In the genomic region with DNA sequence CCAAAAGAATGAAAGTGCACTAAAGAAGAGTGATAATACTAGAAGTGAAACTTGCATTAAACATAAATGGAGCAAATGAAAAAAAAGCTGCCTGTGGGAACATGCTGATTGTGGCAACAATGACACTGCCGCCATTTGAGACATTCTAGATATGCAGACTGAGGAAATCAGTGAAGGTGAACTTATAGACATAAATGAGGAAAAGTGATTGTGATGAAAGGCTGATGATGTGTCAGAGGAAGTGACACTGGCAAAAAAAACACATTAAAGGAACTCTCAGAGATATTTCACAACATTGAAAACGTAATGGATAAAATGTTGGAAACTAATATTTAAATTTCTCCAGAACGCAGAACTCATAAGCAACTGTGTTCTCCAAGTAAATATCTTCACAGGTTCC, we compare ENCODE assay signal across 1 cellular context.
TF ChIP-seq lines count a peak whose summit lies in the region.

No MANE protein-coding gene starts in this region.

TF ChIP-seq in GM23338, 12 proteins besides CTCF, POLR2A, EP300 and RAD21 (continued from another document):
- TF ChIP-seq, protein P1, sequence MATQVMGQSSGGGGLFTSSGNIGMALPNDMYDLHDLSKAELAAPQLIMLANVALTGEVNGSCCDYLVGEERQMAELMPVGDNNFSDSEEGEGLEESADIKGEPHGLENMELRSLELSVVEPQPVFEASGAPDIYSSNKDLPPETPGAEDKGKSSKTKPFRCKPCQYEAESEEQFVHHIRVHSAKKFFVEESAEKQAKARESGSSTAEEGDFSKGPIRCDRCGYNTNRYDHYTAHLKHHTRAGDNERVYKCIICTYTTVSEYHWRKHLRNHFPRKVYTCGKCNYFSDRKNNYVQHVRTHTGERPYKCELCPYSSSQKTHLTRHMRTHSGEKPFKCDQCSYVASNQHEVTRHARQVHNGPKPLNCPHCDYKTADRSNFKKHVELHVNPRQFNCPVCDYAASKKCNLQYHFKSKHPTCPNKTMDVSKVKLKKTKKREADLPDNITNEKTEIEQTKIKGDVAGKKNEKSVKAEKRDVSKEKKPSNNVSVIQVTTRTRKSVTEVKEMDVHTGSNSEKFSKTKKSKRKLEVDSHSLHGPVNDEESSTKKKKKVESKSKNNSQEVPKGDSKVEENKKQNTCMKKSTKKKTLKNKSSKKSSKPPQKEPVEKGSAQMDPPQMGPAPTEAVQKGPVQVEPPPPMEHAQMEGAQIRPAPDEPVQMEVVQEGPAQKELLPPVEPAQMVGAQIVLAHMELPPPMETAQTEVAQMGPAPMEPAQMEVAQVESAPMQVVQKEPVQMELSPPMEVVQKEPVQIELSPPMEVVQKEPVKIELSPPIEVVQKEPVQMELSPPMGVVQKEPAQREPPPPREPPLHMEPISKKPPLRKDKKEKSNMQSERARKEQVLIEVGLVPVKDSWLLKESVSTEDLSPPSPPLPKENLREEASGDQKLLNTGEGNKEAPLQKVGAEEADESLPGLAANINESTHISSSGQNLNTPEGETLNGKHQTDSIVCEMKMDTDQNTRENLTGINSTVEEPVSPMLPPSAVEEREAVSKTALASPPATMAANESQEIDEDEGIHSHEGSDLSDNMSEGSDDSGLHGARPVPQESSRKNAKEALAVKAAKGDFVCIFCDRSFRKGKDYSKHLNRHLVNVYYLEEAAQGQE (IDR thresholded peaks at IDR 0.05; ENCODE audit: unreplicated experiment) = no peak
- TF ChIP-seq, protein P2, sequence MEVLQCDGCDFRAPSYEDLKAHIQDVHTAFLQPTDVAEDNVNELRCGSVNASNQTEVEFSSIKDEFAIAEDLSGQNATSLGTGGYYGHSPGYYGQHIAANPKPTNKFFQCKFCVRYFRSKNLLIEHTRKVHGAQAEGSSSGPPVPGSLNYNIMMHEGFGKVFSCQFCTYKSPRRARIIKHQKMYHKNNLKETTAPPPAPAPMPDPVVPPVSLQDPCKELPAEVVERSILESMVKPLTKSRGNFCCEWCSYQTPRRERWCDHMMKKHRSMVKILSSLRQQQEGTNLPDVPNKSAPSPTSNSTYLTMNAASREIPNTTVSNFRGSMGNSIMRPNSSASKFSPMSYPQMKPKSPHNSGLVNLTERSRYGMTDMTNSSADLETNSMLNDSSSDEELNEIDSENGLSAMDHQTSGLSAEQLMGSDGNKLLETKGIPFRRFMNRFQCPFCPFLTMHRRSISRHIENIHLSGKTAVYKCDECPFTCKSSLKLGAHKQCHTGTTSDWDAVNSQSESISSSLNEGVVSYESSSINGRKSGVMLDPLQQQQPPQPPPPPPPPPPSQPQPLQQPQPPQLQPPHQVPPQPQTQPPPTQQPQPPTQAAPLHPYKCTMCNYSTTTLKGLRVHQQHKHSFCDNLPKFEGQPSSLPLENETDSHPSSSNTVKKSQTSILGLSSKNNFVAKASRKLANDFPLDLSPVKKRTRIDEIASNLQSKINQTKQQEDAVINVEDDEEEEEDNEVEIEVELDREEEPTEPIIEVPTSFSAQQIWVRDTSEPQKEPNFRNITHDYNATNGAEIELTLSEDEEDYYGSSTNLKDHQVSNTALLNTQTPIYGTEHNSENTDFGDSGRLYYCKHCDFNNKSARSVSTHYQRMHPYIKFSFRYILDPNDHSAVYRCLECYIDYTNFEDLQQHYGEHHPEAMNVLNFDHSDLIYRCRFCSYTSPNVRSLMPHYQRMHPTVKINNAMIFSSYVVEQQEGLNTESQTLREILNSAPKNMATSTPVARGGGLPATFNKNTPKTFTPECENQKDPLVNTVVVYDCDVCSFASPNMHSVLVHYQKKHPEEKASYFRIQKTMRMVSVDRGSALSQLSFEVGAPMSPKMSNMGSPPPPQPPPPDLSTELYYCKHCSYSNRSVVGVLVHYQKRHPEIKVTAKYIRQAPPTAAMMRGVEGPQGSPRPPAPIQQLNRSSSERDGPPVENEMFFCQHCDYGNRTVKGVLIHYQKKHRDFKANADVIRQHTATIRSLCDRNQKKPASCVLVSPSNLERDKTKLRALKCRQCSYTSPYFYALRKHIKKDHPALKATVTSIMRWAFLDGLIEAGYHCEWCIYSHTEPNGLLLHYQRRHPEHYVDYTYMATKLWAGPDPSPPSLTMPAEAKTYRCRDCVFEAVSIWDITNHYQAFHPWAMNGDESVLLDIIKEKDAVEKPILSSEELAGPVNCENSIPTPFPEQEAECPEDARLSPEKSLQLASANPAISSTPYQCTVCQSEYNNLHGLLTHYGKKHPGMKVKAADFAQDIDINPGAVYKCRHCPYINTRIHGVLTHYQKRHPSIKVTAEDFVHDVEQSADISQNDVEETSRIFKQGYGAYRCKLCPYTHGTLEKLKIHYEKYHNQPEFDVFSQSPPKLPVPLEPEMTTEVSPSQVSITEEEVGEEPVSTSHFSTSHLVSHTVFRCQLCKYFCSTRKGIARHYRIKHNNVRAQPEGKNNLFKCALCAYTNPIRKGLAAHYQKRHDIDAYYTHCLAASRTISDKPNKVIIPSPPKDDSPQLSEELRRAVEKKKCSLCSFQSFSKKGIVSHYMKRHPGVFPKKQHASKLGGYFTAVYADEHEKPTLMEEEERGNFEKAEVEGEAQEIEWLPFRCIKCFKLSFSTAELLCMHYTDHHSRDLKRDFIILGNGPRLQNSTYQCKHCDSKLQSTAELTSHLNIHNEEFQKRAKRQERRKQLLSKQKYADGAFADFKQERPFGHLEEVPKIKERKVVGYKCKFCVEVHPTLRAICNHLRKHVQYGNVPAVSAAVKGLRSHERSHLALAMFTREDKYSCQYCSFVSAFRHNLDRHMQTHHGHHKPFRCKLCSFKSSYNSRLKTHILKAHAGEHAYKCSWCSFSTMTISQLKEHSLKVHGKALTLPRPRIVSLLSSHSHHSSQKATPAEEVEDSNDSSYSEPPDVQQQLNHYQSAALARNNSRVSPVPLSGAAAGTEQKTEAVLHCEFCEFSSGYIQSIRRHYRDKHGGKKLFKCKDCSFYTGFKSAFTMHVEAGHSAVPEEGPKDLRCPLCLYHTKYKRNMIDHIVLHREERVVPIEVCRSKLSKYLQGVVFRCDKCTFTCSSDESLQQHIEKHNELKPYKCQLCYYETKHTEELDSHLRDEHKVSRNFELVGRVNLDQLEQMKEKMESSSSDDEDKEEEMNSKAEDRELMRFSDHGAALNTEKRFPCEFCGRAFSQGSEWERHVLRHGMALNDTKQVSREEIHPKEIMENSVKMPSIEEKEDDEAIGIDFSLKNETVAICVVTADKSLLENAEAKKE (CRISPR knock-in tag; IDR thresholded peaks at IDR 0.05) = no peak
- TF ChIP-seq POLR2AphosphoS5 (IDR thresholded peaks at IDR 0.05; ENCODE audit: low read depth) (no peak), NANOG (IDR thresholded peaks at IDR 0.05; ENCODE audit: borderline replicate concordance) (no peak), EZH2phosphoT487 (IDR thresholded peaks at IDR 0.05; ENCODE audit: unreplicated experiment) (no peak), STAT1 (IDR thresholded peaks at IDR 0.05; ENCODE audit: unreplicated experiment) (no peak), JUNB (IDR thresholded peaks at IDR 0.05; ENCODE audit: unreplicated experiment) (no peak), EZH2 (IDR thresholded peaks at IDR 0.05; ENCODE audit: low read depth, unreplicated experiment) (no peak)
TF ChIP-seq in GM23338: peak in this region for 0.
